ENCODE assay signal across 11 cellular contexts in genomic region chr10:118332247-118332646, GRCh38. TPM values are rescaled to one million over a fixed set of nuclear protein-coding genes. Genes with fewer than 3 reads are reported as not detected.
DNase-seq lines count a peak whose midpoint lies in the region; ATAC-seq and TF ChIP-seq lines count a peak whose summit lies in the region.
"Had no signal": no experiment of that assay in that cellular context is flagged by ENCODE, and none has a peak within 500 bp of the region (broad histone marks: within the 10 kb centered on the region; RNA-seq: fewer than 3 reads in every experiment).

No MANE protein-coding gene starts in this region.

- H3K9me3 Mint-ChIP-seq in activated CD4-positive, alpha-beta memory T cell treated with anti-CD3 and anti-CD28 coated beads, Interleukin-2, amount 10 ng/mL, durations not matched to agents 7 days and 5 days, result no peaks in the 10 kb centered on the region
- H3K9me3 Mint-ChIP-seq: CD4-positive, CD25-positive, alpha-beta regulatory T cell had no signal

- no peak overlapping the region for H3K4me3 Mint-ChIP-seq in activated CD4-positive, alpha-beta memory T cell treated with anti-CD3 and anti-CD28 coated beads, Interleukin-2, amount 10 ng/mL, durations not matched to agents 7 days and 5 days
- H3K4me3 Mint-ChIP-seq: CD4-positive, CD25-positive, alpha-beta regulatory T cell had no signal

- no peaks in the 10 kb centered on the region; the same call in 1 of the 2 replicates for H3K4me1 ChIP-seq in BE2C
- H3K4me1 ChIP-seq: HAP-1, uterus had no signal

- ATAC-seq in GM18909 (IDR thresholded peaks at IDR 0.05; ENCODE audit: poor library complexity, unreplicated experiment) (peak; percentile 80), HG02885 (IDR thresholded peaks at IDR 0.05; ENCODE audit: poor library complexity, unreplicated experiment) (peak; percentile 79)

- TF ChIP-seq CTCF in BE2C (IDR thresholded peaks at IDR 0.05; ENCODE audit: low read depth, low read length) (no peak), dorsolateral prefrontal cortex (IDR thresholded peaks at IDR 0.05 in 54 of 56, conservative IDR thresholded peaks at IDR 0.05 in 2 of 56; ENCODE audit: low read depth in 1 of 56, partially characterized antibody in 56 of 56) (no peak)

- H3K27me3 ChIP-seq in BE2C, result no peaks in the 10 kb centered on the region
- H3K27me3 ChIP-seq in dorsolateral prefrontal cortex, result no peaks in the 10 kb centered on the region
- H3K27me3 ChIP-seq: uterus had no signal

- peaks cover 58% of the 10 kb centered on the region for H3K36me3 Mint-ChIP-seq in activated CD4-positive, alpha-beta memory T cell treated with anti-CD3 and anti-CD28 coated beads, Interleukin-2, amount 10 ng/mL, durations not matched to agents 7 days and 5 days (ENCODE audit: low read depth)

- no peaks in the 10 kb centered on the region for H3K27me3 Mint-ChIP-seq in activated CD4-positive, alpha-beta memory T cell treated with anti-CD3 and anti-CD28 coated beads, Interleukin-2, amount 10 ng/mL, durations not matched to agents 7 days and 5 days
- H3K27me3 Mint-ChIP-seq: CD4-positive, CD25-positive, alpha-beta regulatory T cell had no signal

- in situ Hi-C loops in ACHN (cut with HindIII; ENCODE audit: low pct_ligation_motif_present, low pct_unique_long_range_greater_than_20kb, low sequenced_read_pairs), result no loop called here

- peak overlapping the region in 2 of 59 donors; percentile 22 to 30 for H3K27ac ChIP-seq in dorsolateral prefrontal cortex
- H3K27ac ChIP-seq: uterus had no signal

- CTCF ChIA-PET in activated CD4-positive, alpha-beta memory T cell treated with anti-CD3 and anti-CD28 coated beads, Interleukin-2, amount 10 ng/mL, durations not matched to agents 7 days and 5 days (lab: Charles Lee), result interaction anchor here (0.6 kb wide), 1 partner anchor 52 kb away, joined by 3 read pairs; no protein-coding TSS in a partner anchor

- H3K36me3 ChIP-seq in BE2C, result peaks cover 36% of the 10 kb centered on the region
- H3K36me3 ChIP-seq: uterus had no signal

- H3K4me3 ChIP-seq in BE2C (ENCODE audit: low read depth, low read length) (no peak overlapping the region), dorsolateral prefrontal cortex (no peak overlapping the region)
- H3K4me3 ChIP-seq: HAP-1, uterus had no signal

- no peaks in the 10 kb centered on the region for H3K9me3 ChIP-seq in BE2C
- H3K9me3 ChIP-seq: HAP-1, uterus had no signal

- POLR2A ChIA-PET in activated CD4-positive, alpha-beta memory T cell treated with anti-CD3 and anti-CD28 coated beads, Interleukin-2, amount 10 ng/mL, durations not matched to agents 7 days and 5 days (lab: Charles Lee), result no interaction called here

- intact Hi-C loops in dorsolateral prefrontal cortex (cut with DNase I), result no loop called here

- no peak overlapping the region for H3K27ac Mint-ChIP-seq in activated CD4-positive, alpha-beta memory T cell treated with anti-CD3 and anti-CD28 coated beads, Interleukin-2, amount 10 ng/mL, durations not matched to agents 7 days and 5 days

- peaks cover 20% of the 10 kb centered on the region for H3K4me1 Mint-ChIP-seq in activated CD4-positive, alpha-beta memory T cell treated with anti-CD3 and anti-CD28 coated beads, Interleukin-2, amount 10 ng/mL, durations not matched to agents 7 days and 5 days

- peak; percentile 24 for DNase-seq in ACHN
- peak; percentile 32 for DNase-seq in NCI-H69 (lab: John Stamatoyannopoulos, UW)
- no peak for DNase-seq in T1000 (lab: John Stamatoyannopoulos, UW)
- no peak for DNase-seq in BE2C
- no peak for DNase-seq in activated CD4-positive, alpha-beta memory T cell treated with anti-CD3 and anti-CD28 coated beads, Interleukin-2, amount 10 ng/mL, durations not matched to agents 7 days and 5 days
- DNase-seq in dorsolateral prefrontal cortex, result no peak
- DNase-seq: uterus had no signal

RNA-seq across cellular contexts. Expression of gene FAM204A, which starts 9.9 kb away (rescaled TPM):
- polyA plus RNA-seq in BE2C (2012; ENCODE audit: insufficient read depth, insufficient read length, low read depth), result 26.1 TPM
- total RNA-seq in activated CD4-positive, alpha-beta memory T cell treated with anti-CD3 and anti-CD28 coated beads, Interleukin-2, amount 10 ng/mL, durations not matched to agents 7 days and 5 days, result 10 to 100 TPM; 53.6 to 56.5 TPM
- 100 to 1,000 TPM in 6 of 120 experiments, 10 to 100 TPM in 114; 52.9 to 109 (median 80.0) TPM for total RNA-seq in dorsolateral prefrontal cortex

Comparison
In these comparisons a context has a peak if more than half of its experiments do, and no peak if none do; other contexts are left out.
1. DNase-seq: peak in ACHN (single experiment) and NCI-H69 (single experiment); none in T1000 (single experiment), BE2C (single experiment), activated CD4-positive, alpha-beta memory T cell treated with anti-CD3 and anti-CD28 coated beads, Interleukin-2, amount 10 ng/mL, durations not matched to agents 7 days and 5 days (single experiment) and dorsolateral prefrontal cortex (0 of 10).